19 cellular contexts compared by ENCODE assay signal in genomic region chr10:119140603-119141245, GRCh38. TPM values are rescaled to one million over a fixed set of nuclear protein-coding genes. Genes with fewer than 3 reads are reported as not detected.
DNase-seq lines count a peak whose midpoint lies in the region; ATAC-seq and TF ChIP-seq lines count a peak whose summit lies in the region.
"Had no signal": no experiment of that assay in that cellular context is flagged by ENCODE, and none has a peak within 500 bp of the region (broad histone marks: within the 10 kb centered on the region; RNA-seq: fewer than 3 reads in every experiment).

No MANE protein-coding gene starts in this region.

- POLR2A ChIA-PET in RWPE1 (lab: Yijun Ruan, JAX; ENCODE audit: low non-redundant PET), result no interaction called here

- no peak overlapping the region for H2BK12ac ChIP-seq in H9 (ENCODE audit: insufficient read length, low read depth, low read length)

- H2BK5ac ChIP-seq in H9 (ENCODE audit: insufficient read length, low read length), result no peak overlapping the region

- H2BK120ac ChIP-seq in H9 (ENCODE audit: low read depth, low read length, poor library complexity, severe bottlenecking), result no peak overlapping the region

- H3K23ac ChIP-seq in H9 (ENCODE audit: insufficient read length, low read depth, low read length), result no peak overlapping the region

- TF ChIP-seq CTCF in H9 (conservative IDR thresholded peaks at IDR 0.05), result no peak
- TF ChIP-seq CTCF in RWPE1 (conservative IDR thresholded peaks at IDR 0.05; ENCODE audit: low read depth), result no peak
- no peak for TF ChIP-seq CTCF in natural killer cell (IDR thresholded peaks at IDR 0.05)

- H4K8ac ChIP-seq in H9 (replicated peaks; ENCODE audit: insufficient read length, low read depth, low read length), result no peak overlapping the region

- H3K4me1 Mint-ChIP-seq in H9 (no peaks in the 10 kb centered on the region), natural killer cell (peaks cover 0 to 7% of the 10 kb centered on the region in 2 donors)
- no peaks in the 10 kb centered on the region for H3K4me1 Mint-ChIP-seq in stimulated activated naive B cell treated with anti-CD40 and anti-IgM and Interleukin-4, amounts not matched to agents 10 μg/mL and 1 μg/mL and 100 μg/mL, for 72 hours

- intact Hi-C loops in natural killer cell (cut with micrococcal nuclease), result no loop called here

- H3K4me1 ChIP-seq in H9 (ENCODE audit: insufficient read depth, low read length), result no peaks in the 10 kb centered on the region
- H3K4me1 ChIP-seq: HAP-1, SJCRH30 had no signal

- H3K27ac ChIP-seq in H9 (ENCODE audit: insufficient read length, low read depth, low read length), result no peak overlapping the region
- H3K27ac ChIP-seq in RWPE1, result peak overlapping the region; percentile 4; the same call in 1 of the 2 replicates
- H3K27ac ChIP-seq: SJCRH30 had no signal

- H3K56ac ChIP-seq in H9 (ENCODE audit: insufficient read length, low read depth, low read length), result no peak overlapping the region

- H3K27ac Mint-ChIP-seq in H9 (0 out of 7 replicates have a peak overlapping the region, but pooled peaks of 2 of the 3 experiments have one; percentile 27 to 28), natural killer cell (no peak overlapping the region)
- peak overlapping the region; percentile 76 for H3K27ac Mint-ChIP-seq in stimulated activated naive B cell treated with anti-CD40 and anti-IgM and Interleukin-4, amounts not matched to agents 10 μg/mL and 1 μg/mL and 100 μg/mL, for 72 hours

- no peak overlapping the region for H3K4me2 ChIP-seq in H9 (ENCODE audit: insufficient read depth, insufficient read length, low read length)

- H3K4ac ChIP-seq in H9 (ENCODE audit: low read depth, low read length), result no peak overlapping the region

- peaks cover 2 to 18% (median 7%) of the 10 kb centered on the region in 3 experiments; a peak in 5 of 7 replicates for H3K36me3 Mint-ChIP-seq in H9 (ENCODE audit: insufficient read depth in 1 of 3, low read depth in 3 of 3)
- peaks cover 36 to 40% of the 10 kb centered on the region in 2 donors for H3K36me3 Mint-ChIP-seq in stimulated activated naive B cell treated with anti-CD40 and anti-IgM and Interleukin-4, amounts not matched to agents 10 μg/mL and 1 μg/mL and 100 μg/mL, for 72 hours
- H3K36me3 Mint-ChIP-seq in natural killer cell, result no peaks in the 10 kb centered on the region

- no peaks in the 10 kb centered on the region for H3K79me1 ChIP-seq in H9 (ENCODE audit: insufficient read depth, low read depth, low read length, poor library complexity, severe bottlenecking)

- no CpG with 5 or more reads among the region's 21 CpGs for WGBS in H9 (ENCODE audit: extremely low coverage, insufficient read length, low lambda C conversion rate)

- DNase-seq in H9 (no peak), RWPE1 (ENCODE audit: low spot score) (no peak), natural killer cell (no peak), SIG-M5 treated with dmso at 0.1 percent for 504 hours (lab: John Stamatoyannopoulos, UW; ENCODE audit: unreplicated experiment) (no peak), OCI-M2 (lab: John Stamatoyannopoulos, UW; ENCODE audit: unreplicated experiment) (no peak)
- DNase-seq in stimulated activated naive B cell treated with anti-CD40 and anti-IgM and Interleukin-4, amounts not matched to agents 10 μg/mL and 1 μg/mL and 100 μg/mL, for 72 hours, result no peak
- DNase-seq: COR-L47, DMS 273 treated with DMSO at 0.1 percent for 48 hours, GF-D8, Karpas-422, NCI-H1048, NCI-H1436, NCI-H1930, NCI-H345, NCI-H524 treated with DMSO at 0.1 percent for 48 hours, PC-3, SJCRH30 had no signal

- no peak overlapping the region for H2AFZ ChIP-seq in H9 (ENCODE audit: low read length)

- H3K4me3 Mint-ChIP-seq in H9, result no peak overlapping the region; a peak in 1 of 5 replicates
- no peak overlapping the region for H3K4me3 Mint-ChIP-seq in stimulated activated naive B cell treated with anti-CD40 and anti-IgM and Interleukin-4, amounts not matched to agents 10 μg/mL and 1 μg/mL and 100 μg/mL, for 72 hours
- H3K4me3 Mint-ChIP-seq in natural killer cell, result no peak overlapping the region

- H3K9me3 Mint-ChIP-seq in H9, result no peaks in the 10 kb centered on the region; a peak in 1 of 5 replicates
- no peaks in the 10 kb centered on the region for H3K9me3 Mint-ChIP-seq in stimulated activated naive B cell treated with anti-CD40 and anti-IgM and Interleukin-4, amounts not matched to agents 10 μg/mL and 1 μg/mL and 100 μg/mL, for 72 hours
- no peaks in the 10 kb centered on the region for H3K9me3 Mint-ChIP-seq in natural killer cell

- H4K91ac ChIP-seq in H9 (ENCODE audit: insufficient read length, low read depth, low read length), result no peak overlapping the region

- no peak overlapping the region for H3K9ac ChIP-seq in H9 (ENCODE audit: extremely low read depth, insufficient read length, low read length)

- no peaks in the 10 kb centered on the region for H3K27me3 ChIP-seq in H9 (ENCODE audit: insufficient read depth, low read length)
- H3K27me3 ChIP-seq: SJCRH30 had no signal

- no peak overlapping the region for H2BK15ac ChIP-seq in H9 (ENCODE audit: low read depth, low read length)

- no peak overlapping the region for H3K18ac ChIP-seq in H9 (ENCODE audit: insufficient read length, low read depth, low read length)

- H3K9me3 ChIP-seq in H9 (ENCODE audit: control insufficient read depth, low read depth, low read length), result no peaks in the 10 kb centered on the region
- H3K9me3 ChIP-seq: HAP-1, SJCRH30 had no signal

- H3K79me2 ChIP-seq in H9 (ENCODE audit: insufficient read depth, low read length), result no peaks in the 10 kb centered on the region

- H3K27me3 Mint-ChIP-seq in H9 (ENCODE audit: low read depth) (no peaks in the 10 kb centered on the region; the same call in 1 of the 2 replicates), natural killer cell (ENCODE audit: low read depth in 2 of 2) (no peaks in the 10 kb centered on the region)
- H3K27me3 Mint-ChIP-seq in stimulated activated naive B cell treated with anti-CD40 and anti-IgM and Interleukin-4, amounts not matched to agents 10 μg/mL and 1 μg/mL and 100 μg/mL, for 72 hours, result no peaks in the 10 kb centered on the region

- no peak overlapping the region for H3T11ph ChIP-seq in H9 (ENCODE audit: low read length)

- no peak overlapping the region for H4K5ac ChIP-seq in H9 (ENCODE audit: insufficient read length, low read depth, low read length)

- peak; percentile 7 for ATAC-seq in esophagus mucosa
- no peak for ATAC-seq in stimulated activated naive B cell treated with anti-CD40 and anti-IgM and Interleukin-4, amounts not matched to agents 10 μg/mL and 1 μg/mL and 100 μg/mL, for 72 hours (replicated peaks)
- ATAC-seq in natural killer cell, result no peak
- ATAC-seq: PC-3 had no signal

- no peak overlapping the region for H3K14ac ChIP-seq in H9 (ENCODE audit: insufficient read depth, low read length)

- CTCF ChIA-PET in RWPE1 (lab: Yijun Ruan, JAX), result no interaction called here

- no peaks in the 10 kb centered on the region for H3K23me2 ChIP-seq in H9 (ENCODE audit: insufficient read length, low read depth, low read length, poor library complexity, severe bottlenecking)

- H4K20me1 ChIP-seq in H9 (ENCODE audit: control insufficient read depth, insufficient read depth, insufficient read length), result no peaks in the 10 kb centered on the region

- no peak overlapping the region for H2BK20ac ChIP-seq in H9 (ENCODE audit: low read depth, low read length, poor library complexity, severe bottlenecking)

- H2AK5ac ChIP-seq in H9 (ENCODE audit: insufficient read length, low read length), result no peak overlapping the region

RNA-seq across cellular contexts. Expression of gene SFXN4, which starts 24.8 kb away (rescaled TPM):
- 21.9 and 24.9 TPM in 2 replicates for total RNA-seq in H9 (2021)
- 18.3 TPM for total RNA-seq in esophagus mucosa
- total RNA-seq in natural killer cell, result 10 to 100 TPM in 1 of 3 donors, 1 to 10 TPM in 2; 5.5 to 13.7 (median 8.1) TPM

RNA-seq across cellular contexts. Expression of gene DENND10, which starts 36.8 kb away (rescaled TPM):
- total RNA-seq in H9 (2021), result 62.7 and 63.2 TPM in 2 replicates
- total RNA-seq in esophagus mucosa, result 38.3 TPM
- total RNA-seq in natural killer cell, result 10 to 100 TPM; 24.0 to 42.4 (median 33.9) TPM

RNA-seq across cellular contexts. Expression of gene PRDX3, which starts 37.9 kb away (rescaled TPM):
- 181 TPM in 2 replicates for total RNA-seq in H9 (2021)
- 72.1 TPM for total RNA-seq in esophagus mucosa
- total RNA-seq in natural killer cell, result 10 to 100 TPM; 12.5 to 17.4 (median 15.3) TPM

Comparison
In these comparisons a context has a peak if more than half of its experiments do, and no peak if none do; other contexts are left out.
1. H3K27ac Mint-ChIP-seq: peak in H9 (2 of 3) and stimulated activated naive B cell treated with anti-CD40 and anti-IgM and Interleukin-4, amounts not matched to agents 10 μg/mL and 1 μg/mL and 100 μg/mL, for 72 hours (single experiment); none in natural killer cell (0 of 2).